In genomic region chr6:68427630-68428029, GRCh38 we compare ENCODE assay signal across 32 cellular contexts.
A peak's percentile ranks its signal among the peaks of the same experiment; 100 is the strongest.
DNase-seq lines count a peak whose midpoint lies in the region; ATAC-seq and TF ChIP-seq lines count a peak whose summit lies in the region.
"Had no signal": no experiment of that assay in that cellular context is flagged by ENCODE, and none has a peak within 500 bp of the region (broad histone marks: within the 10 kb centered on the region; RNA-seq: fewer than 3 reads in every experiment).

No MANE protein-coding gene starts in this region.

- dilution Hi-C loops in IMR-90 (cut with HindIII; ENCODE audit: low sequenced_read_pairs, unreplicated experiment): no loop called here

- H3K4me1 ChIP-seq in IMR-90 (ENCODE audit: control insufficient read depth, insufficient read depth, low read length): no peaks in the 10 kb centered on the region
- H3K4me1 ChIP-seq: adrenal gland, esophagus muscularis mucosa had no signal

- no peak overlapping the region for H2AK5ac ChIP-seq in IMR-90 (ENCODE audit: low read depth, low read length)

- no peak overlapping the region for H3K56ac ChIP-seq in IMR-90 (ENCODE audit: extremely low read depth, insufficient read depth, low read length)

- H3K9me3 ChIP-seq in IMR-90 (ENCODE audit: control insufficient read depth, insufficient read depth, low read length): no peaks in the 10 kb centered on the region
- H3K9me3 ChIP-seq: adrenal gland, esophagus muscularis mucosa had no signal

- no peak overlapping the region for H3K9ac ChIP-seq in IMR-90 (ENCODE audit: low read depth, low read length)

- H4K20me1 ChIP-seq in IMR-90 (ENCODE audit: insufficient read depth, low read length): no peaks in the 10 kb centered on the region

- no peaks in the 10 kb centered on the region for H3K79me1 ChIP-seq in IMR-90 (ENCODE audit: low read depth in 1 of 2, low read length in 2 of 2)

- DNase-seq in A172 (ENCODE audit: low spot score) (peak; percentile 21), IMR-90 (peak; percentile 0), astrocyte of the hippocampus (ENCODE audit: low read depth, low spot score) (peak; percentile 49), hepatic stellate cell (ENCODE audit: low spot score) (peak; percentile 0), Right ventricle myocardium inferior (ENCODE audit: missing footprints) (no peak), NCI-H1930 (lab: John Stamatoyannopoulos, UW) (no peak)
- DNase-seq in naive thymus-derived CD8-positive, alpha-beta T cell: no peak
- DNase-seq: 8988T; activated CD4-positive, alpha-beta T cell treated with anti-CD3 and anti-CD28 coated beads, Interleukin-2, amount 50 U/mL, for 1 hour; activated CD8-positive, alpha-beta memory T cell treated with anti-CD3 and anti-CD28 coated beads, Interleukin-2, amount 10 ng/mL, durations not matched to agents 7 days and 5 days; activated naive CD4-positive, alpha-beta T cell treated with anti-CD3 and anti-CD28 coated beads for 36 hours; activated T-cell treated with anti-CD3 and anti-CD28 coated beads, Interleukin-2, amount 50 U/mL, for 72 hours; adrenal gland; caudate nucleus; CD4-positive, alpha-beta memory T cell; DMS 273 treated with DMSO at 0.1 percent for 48 hours; EL; H9; islet precursor cell; KG1; MV-4-11; natural killer cell; NCI-H146; NCI-H510A treated with DMSO at 0.1 percent for 48 hours; SIG-M5; stimulated activated naive CD8-positive, alpha-beta T cell treated with anti-CD3 and anti-CD28 coated beads, Interleukin-15, amount 100 ng/mL, for 72 hours; SW 1271; T1000 had no signal

- H3K9me3 Mint-ChIP-seq in naive thymus-derived CD8-positive, alpha-beta T cell: peaks cover 0 to 5% (median 0%) of the 10 kb centered on the region in 9 donors
- H3K9me3 Mint-ChIP-seq: H9 had no signal

- no peaks in the 10 kb centered on the region for H3K36me3 ChIP-seq in IMR-90 (ENCODE audit: control insufficient read depth, insufficient read depth, low read length)
- H3K36me3 ChIP-seq: adrenal gland, esophagus muscularis mucosa had no signal

- no peak overlapping the region for H2BK120ac ChIP-seq in IMR-90 (ENCODE audit: low read depth, low read length)

- no peak overlapping the region for H2BK20ac ChIP-seq in IMR-90 (ENCODE audit: low read depth, low read length)

- no peaks in the 10 kb centered on the region for H3K9me1 ChIP-seq in IMR-90 (ENCODE audit: insufficient read depth, low read length)

- H3K4me3 ChIP-seq in IMR-90 (ENCODE audit: insufficient read depth, low read depth, low read length): no peak overlapping the region
- H3K4me3 ChIP-seq: adrenal gland, esophagus muscularis mucosa, skin epidermis had no signal

- no peak overlapping the region for H3K4ac ChIP-seq in IMR-90 (ENCODE audit: low read depth, low read length)

- no peak overlapping the region for H3K27ac Mint-ChIP-seq in naive thymus-derived CD8-positive, alpha-beta T cell
- H3K27ac Mint-ChIP-seq: activated CD8-positive, alpha-beta memory T cell treated with anti-CD3 and anti-CD28 coated beads, Interleukin-2, amount 10 ng/mL, durations not matched to agents 7 days and 5 days; activated naive CD4-positive, alpha-beta T cell treated with anti-CD3 and anti-CD28 coated beads for 36 hours; activated T-cell treated with anti-CD3 and anti-CD28 coated beads, Interleukin-2, amount 50 U/mL, for 72 hours; CD4-positive, alpha-beta memory T cell; H9; natural killer cell; stimulated activated naive CD8-positive, alpha-beta T cell treated with anti-CD3 and anti-CD28 coated beads, Interleukin-15, amount 100 ng/mL, for 72 hours; WTC11 had no signal

- no peaks in the 10 kb centered on the region for H3K4me1 Mint-ChIP-seq in naive thymus-derived CD8-positive, alpha-beta T cell
- H3K4me1 Mint-ChIP-seq: activated CD8-positive, alpha-beta memory T cell treated with anti-CD3 and anti-CD28 coated beads, Interleukin-2, amount 10 ng/mL, durations not matched to agents 7 days and 5 days; CD4-positive, alpha-beta memory T cell; H9; natural killer cell; stimulated activated naive CD8-positive, alpha-beta T cell treated with anti-CD3 and anti-CD28 coated beads, Interleukin-15, amount 100 ng/mL, for 72 hours; WTC11 had no signal

- no peak for TF ChIP-seq POLR2A in IMR-90 (IDR thresholded peaks at IDR 0.05; ENCODE audit: low read depth, low read length)

- TF ChIP-seq CTCF in IMR-90 (conservative IDR thresholded peaks at IDR 0.05; ENCODE audit: low read depth, low read length): no peak

- POLR2A ChIA-PET in IMR-90 (lab: Charles Lee; ENCODE audit: unreplicated experiment): no interaction called here
- POLR2A ChIA-PET in naive thymus-derived CD8-positive, alpha-beta T cell (lab: Charles Lee): no interaction called here

- no peak overlapping the region for H4K8ac ChIP-seq in IMR-90 (ENCODE audit: low read depth in 2 of 2, low read length in 2 of 2)

- intact Hi-C loops in IMR-90 (cut with micrococcal nuclease): no loop called here
- intact Hi-C loops in Right ventricle myocardium inferior (cut with DNase I): no loop called here

- H3K14ac ChIP-seq in IMR-90 (replicated peaks; ENCODE audit: low read depth, low read length): no peak overlapping the region

- H3K27me3 ChIP-seq in IMR-90 (ENCODE audit: control insufficient read depth, insufficient read depth, low read length): no peaks in the 10 kb centered on the region
- H3K27me3 ChIP-seq: adrenal gland, esophagus muscularis mucosa had no signal

- no peak overlapping the region for H3K27ac ChIP-seq in IMR-90 (ENCODE audit: insufficient read depth, low read length)
- H3K27ac ChIP-seq: adrenal gland, esophagus muscularis mucosa, skin epidermis had no signal

- H2BK5ac ChIP-seq in IMR-90 (ENCODE audit: low read depth, low read length, poor library complexity, severe bottlenecking): no peak overlapping the region

- H3K4me3 Mint-ChIP-seq in naive thymus-derived CD8-positive, alpha-beta T cell: no peak overlapping the region
- H3K4me3 Mint-ChIP-seq: activated CD8-positive, alpha-beta memory T cell treated with anti-CD3 and anti-CD28 coated beads, Interleukin-2, amount 10 ng/mL, durations not matched to agents 7 days and 5 days; activated naive CD4-positive, alpha-beta T cell treated with anti-CD3 and anti-CD28 coated beads for 36 hours; activated T-cell treated with anti-CD3 and anti-CD28 coated beads, Interleukin-2, amount 50 U/mL, for 72 hours; CD4-positive, alpha-beta memory T cell; H9; natural killer cell; stimulated activated naive CD8-positive, alpha-beta T cell treated with anti-CD3 and anti-CD28 coated beads, Interleukin-15, amount 100 ng/mL, for 72 hours; WTC11 had no signal

- no peaks in the 10 kb centered on the region for H3K27me3 Mint-ChIP-seq in naive thymus-derived CD8-positive, alpha-beta T cell
- H3K27me3 Mint-ChIP-seq: activated CD8-positive, alpha-beta memory T cell treated with anti-CD3 and anti-CD28 coated beads, Interleukin-2, amount 10 ng/mL, durations not matched to agents 7 days and 5 days; CD4-positive, alpha-beta memory T cell; stimulated activated naive CD8-positive, alpha-beta T cell treated with anti-CD3 and anti-CD28 coated beads, Interleukin-15, amount 100 ng/mL, for 72 hours had no signal

- CTCF ChIA-PET in IMR-90 (lab: Yijun Ruan, JAX): no interaction called here

- ATAC-seq in IMR-90 (ENCODE audit: low read depth) (no peak), Right ventricle myocardium inferior (no peak), HG03039 (IDR thresholded peaks at IDR 0.05; ENCODE audit: unreplicated experiment) (no peak)
- no peak for ATAC-seq in naive thymus-derived CD8-positive, alpha-beta T cell
- ATAC-seq: activated CD8-positive, alpha-beta memory T cell treated with anti-CD3 and anti-CD28 coated beads, Interleukin-2, amount 10 ng/mL, durations not matched to agents 7 days and 5 days; activated T-cell treated with anti-CD3 and anti-CD28 coated beads, Interleukin-2, amount 50 U/mL, for 72 hours; natural killer cell; stimulated activated naive CD8-positive, alpha-beta T cell treated with anti-CD3 and anti-CD28 coated beads, Interleukin-15, amount 100 ng/mL, for 72 hours; WTC11 had no signal

- H2BK15ac ChIP-seq in IMR-90 (ENCODE audit: low read depth, low read length): no peak overlapping the region

- in situ Hi-C loops in IMR-90 (cut with MboI; ENCODE audit: low sequenced_read_pairs): no loop called here

- no peak for TF ChIP-seq RAD21 in IMR-90 (IDR thresholded peaks at IDR 0.05; ENCODE audit: low read length)

- no peak overlapping the region for H3K23ac ChIP-seq in IMR-90 (ENCODE audit: low read depth, low read length)

- no peak overlapping the region for H4K91ac ChIP-seq in IMR-90 (ENCODE audit: insufficient read depth, low read depth, low read length)

- no peak overlapping the region for H3K4me2 ChIP-seq in IMR-90 (ENCODE audit: low read depth, low read length)

- BruUV-seq in IMR-90 (replicated peaks; lab: Mats Ljungman, UMichigan): no TSS peak

- no peak overlapping the region for H2AK9ac ChIP-seq in IMR-90 (replicated peaks; ENCODE audit: low read depth, low read length, poor library complexity)

- no peak overlapping the region for H3K18ac ChIP-seq in IMR-90 (ENCODE audit: low read depth, low read length)

- H4K5ac ChIP-seq in IMR-90 (ENCODE audit: low read depth, low read length): no peak overlapping the region

- H2AFZ ChIP-seq in IMR-90 (replicated peaks; ENCODE audit: low read length, poor library complexity): no peak overlapping the region

- no peaks in the 10 kb centered on the region for H3K36me3 Mint-ChIP-seq in naive thymus-derived CD8-positive, alpha-beta T cell
- H3K36me3 Mint-ChIP-seq: activated CD8-positive, alpha-beta memory T cell treated with anti-CD3 and anti-CD28 coated beads, Interleukin-2, amount 10 ng/mL, durations not matched to agents 7 days and 5 days; CD4-positive, alpha-beta memory T cell; WTC11 had no signal

TF ChIP-seq in IMR-90, 13 proteins besides CTCF, POLR2A, EP300 and RAD21 (continues in another document):
- TF ChIP-seq MAZ (IDR thresholded peaks at IDR 0.05; ENCODE audit: borderline replicate concordance, low read depth, low read length) (no peak), MAFK (IDR thresholded peaks at IDR 0.05; ENCODE audit: low read depth, low read length) (no peak), RFX5 (IDR thresholded peaks at IDR 0.05; ENCODE audit: low read depth, low read length) (no peak), RCOR1 (IDR thresholded peaks at IDR 0.05; ENCODE audit: insufficient replicate concordance, low read length) (no peak), CEBPB (IDR thresholded peaks at IDR 0.05; ENCODE audit: low read depth, low read length) (no peak), NFE2L2 (IDR thresholded peaks at IDR 0.05; ENCODE audit: low read depth, low read length) (no peak), SMC3 (IDR thresholded peaks at IDR 0.05; ENCODE audit: low read depth, low read length) (no peak), CHD1 (IDR thresholded peaks at IDR 0.05; ENCODE audit: low read depth, low read length) (no peak), FOS (IDR thresholded peaks at IDR 0.05; ENCODE audit: low read depth, low read length) (no peak)
- TF ChIP-seq, protein P1, sequence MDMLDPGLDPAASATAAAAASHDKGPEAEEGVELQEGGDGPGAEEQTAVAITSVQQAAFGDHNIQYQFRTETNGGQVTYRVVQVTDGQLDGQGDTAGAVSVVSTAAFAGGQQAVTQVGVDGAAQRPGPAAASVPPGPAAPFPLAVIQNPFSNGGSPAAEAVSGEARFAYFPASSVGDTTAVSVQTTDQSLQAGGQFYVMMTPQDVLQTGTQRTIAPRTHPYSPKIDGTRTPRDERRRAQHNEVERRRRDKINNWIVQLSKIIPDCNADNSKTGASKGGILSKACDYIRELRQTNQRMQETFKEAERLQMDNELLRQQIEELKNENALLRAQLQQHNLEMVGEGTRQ (IDR thresholded peaks at IDR 0.05; ENCODE audit: low read depth, low read length): no peak

Comparison
In these comparisons a context has a peak if more than half of its experiments do, and no peak if none do; other contexts are left out.
1. DNase-seq: peak in A172 (single experiment), IMR-90 (single experiment), astrocyte of the hippocampus (single experiment) and hepatic stellate cell (single experiment); none in Right ventricle myocardium inferior (single experiment), naive thymus-derived CD8-positive, alpha-beta T cell (0 of 10) and NCI-H1930 (0 of 2).